ENCODE assay signal across 1 cellular context in the genomic region with DNA sequence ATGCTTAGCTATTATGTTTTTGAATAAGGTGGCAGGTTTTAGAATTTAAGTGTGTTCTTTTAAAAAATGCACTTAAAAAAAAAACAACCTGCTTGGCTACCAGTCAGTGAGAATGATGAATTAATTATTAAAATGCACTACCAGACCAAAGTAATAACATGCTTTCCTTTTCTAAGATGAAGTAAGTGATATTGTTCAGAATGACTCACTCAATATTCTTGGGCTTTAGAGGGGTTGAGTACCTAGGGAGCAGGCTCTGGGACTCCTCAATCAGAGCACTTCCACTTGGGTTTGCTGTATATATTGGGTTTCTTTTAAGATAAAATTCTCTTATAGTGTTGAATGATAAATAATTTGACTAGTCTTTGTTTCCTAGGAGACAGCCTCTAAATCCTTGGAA.
TF ChIP-seq lines count a peak whose summit lies in the region.

No MANE protein-coding gene starts in this region.

TF ChIP-seq in IMR-90, 13 proteins besides CTCF, POLR2A, EP300 and RAD21:
- TF ChIP-seq, protein P1, sequence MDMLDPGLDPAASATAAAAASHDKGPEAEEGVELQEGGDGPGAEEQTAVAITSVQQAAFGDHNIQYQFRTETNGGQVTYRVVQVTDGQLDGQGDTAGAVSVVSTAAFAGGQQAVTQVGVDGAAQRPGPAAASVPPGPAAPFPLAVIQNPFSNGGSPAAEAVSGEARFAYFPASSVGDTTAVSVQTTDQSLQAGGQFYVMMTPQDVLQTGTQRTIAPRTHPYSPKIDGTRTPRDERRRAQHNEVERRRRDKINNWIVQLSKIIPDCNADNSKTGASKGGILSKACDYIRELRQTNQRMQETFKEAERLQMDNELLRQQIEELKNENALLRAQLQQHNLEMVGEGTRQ (IDR thresholded peaks at IDR 0.05; ENCODE audit: low read depth, low read length), result no peak
- TF ChIP-seq BHLHE40 (IDR thresholded peaks at IDR 0.05; ENCODE audit: low read depth, low read length) (no peak), SMC3 (IDR thresholded peaks at IDR 0.05; ENCODE audit: low read depth, low read length) (no peak), CEBPB (IDR thresholded peaks at IDR 0.05; ENCODE audit: low read depth, low read length) (no peak), MAFK (IDR thresholded peaks at IDR 0.05; ENCODE audit: low read depth, low read length) (no peak), FOS (IDR thresholded peaks at IDR 0.05; ENCODE audit: low read depth, low read length) (no peak), NFE2L2 (IDR thresholded peaks at IDR 0.05; ENCODE audit: low read depth, low read length) (no peak), CHD1 (IDR thresholded peaks at IDR 0.05; ENCODE audit: low read depth, low read length) (no peak), MAZ (IDR thresholded peaks at IDR 0.05; ENCODE audit: borderline replicate concordance, low read depth, low read length) (no peak), RFX5 (IDR thresholded peaks at IDR 0.05; ENCODE audit: low read depth, low read length) (no peak), MXI1 (IDR thresholded peaks at IDR 0.05; ENCODE audit: borderline replicate concordance, low read depth, low read length) (no peak), RCOR1 (IDR thresholded peaks at IDR 0.05; ENCODE audit: insufficient replicate concordance, low read length) (no peak)
- TF ChIP-seq, protein P2, sequence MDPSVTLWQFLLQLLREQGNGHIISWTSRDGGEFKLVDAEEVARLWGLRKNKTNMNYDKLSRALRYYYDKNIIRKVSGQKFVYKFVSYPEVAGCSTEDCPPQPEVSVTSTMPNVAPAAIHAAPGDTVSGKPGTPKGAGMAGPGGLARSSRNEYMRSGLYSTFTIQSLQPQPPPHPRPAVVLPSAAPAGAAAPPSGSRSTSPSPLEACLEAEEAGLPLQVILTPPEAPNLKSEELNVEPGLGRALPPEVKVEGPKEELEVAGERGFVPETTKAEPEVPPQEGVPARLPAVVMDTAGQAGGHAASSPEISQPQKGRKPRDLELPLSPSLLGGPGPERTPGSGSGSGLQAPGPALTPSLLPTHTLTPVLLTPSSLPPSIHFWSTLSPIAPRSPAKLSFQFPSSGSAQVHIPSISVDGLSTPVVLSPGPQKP (IDR thresholded peaks at IDR 0.05; ENCODE audit: borderline replicate concordance, low read depth, low read length), result no peak
